In genomic region chr6:111339294-111339693, GRCh38 we compare ENCODE assay signal across 14 cellular contexts.
DNase-seq lines count a peak whose midpoint lies in the region; ATAC-seq, FAIRE-seq and TF ChIP-seq lines count a peak whose summit lies in the region.
"Had no signal": no experiment of that assay in that cellular context is flagged by ENCODE, and none has a peak within 500 bp of the region (broad histone marks: within the 10 kb centered on the region; RNA-seq: fewer than 3 reads in every experiment).

No MANE protein-coding gene starts in this region.

- no peak for FAIRE-seq in GM12891 (lab: Jason Lieb, UNC)
- FAIRE-seq: keratinocyte had no signal

- no peak for TF ChIP-seq POLR2A in GM12891 (IDR thresholded peaks at IDR 0.05; ENCODE audit: low read depth, low read length)

- peak; percentile 54 for ATAC-seq in GM18511 (IDR thresholded peaks at IDR 0.05; ENCODE audit: unreplicated experiment)
- ATAC-seq in GM19397 (IDR thresholded peaks at IDR 0.05; ENCODE audit: unreplicated experiment): peak; percentile 20
- ATAC-seq in HG02759 (IDR thresholded peaks at IDR 0.05; ENCODE audit: unreplicated experiment): peak; percentile 40
- peak; percentile 27 for ATAC-seq in HG03442 (IDR thresholded peaks at IDR 0.05; ENCODE audit: unreplicated experiment)

- DNase-seq in DMS114 treated with DMSO at 0.1 percent for 48 hours (lab: John Stamatoyannopoulos, UW; ENCODE audit: unreplicated experiment) (no peak), DMS79 treated with DMSO at 0.1 percent for 48 hours (lab: John Stamatoyannopoulos, UW) (no peak), glomerular visceral epithelial cell (ENCODE audit: extremely low spot score) (no peak), GM12891 (ENCODE audit: insufficient read length, low spot score) (no peak)
- DNase-seq: DMS 273 treated with DMSO at 0.1 percent for 48 hours, endodermal cell, IMR-90, NCI-H146, stomach had no signal

TF ChIP-seq in GM12891, 5 proteins besides CTCF, POLR2A, EP300 and RAD21:
- TF ChIP-seq POU2F2 (IDR thresholded peaks at IDR 0.05; ENCODE audit: low read depth, low read length): no peak
- TF ChIP-seq TAF1 (IDR thresholded peaks at IDR 0.05; ENCODE audit: low read depth, low read length): no peak
- TF ChIP-seq SPI1 (IDR thresholded peaks at IDR 0.05; ENCODE audit: low read depth, low read length): no peak
- no peak for TF ChIP-seq POLR2AphosphoS5 (IDR thresholded peaks at IDR 0.05; ENCODE audit: low read depth, low read length)
- no peak for TF ChIP-seq PAX5 (IDR thresholded peaks at IDR 0.05; ENCODE audit: insufficient read depth, low read length, severe bottlenecking)
